Comparison of ENCODE assay signal across 8 cellular contexts in genomic region chr6:142692942-142693341, GRCh38.
DNase-seq lines count a peak whose midpoint lies in the region; ATAC-seq and TF ChIP-seq lines count a peak whose summit lies in the region.

No MANE protein-coding gene starts in this region.

- in situ Hi-C loops in GM13976 (cut with MboI; ENCODE audit: low sequenced_read_pairs, unreplicated experiment), result loop anchor here (10.0 to 25.0 kb wide), 4 partner anchors 252 to 732 kb away; partner anchors contain the start of gene HIVEP2

- H3K4me1 ChIP-seq in naive thymus-derived CD4-positive, alpha-beta T cell (ENCODE audit: control insufficient read depth in 2 of 2, insufficient read depth in 2 of 2, low read length in 2 of 2), result peaks cover 0 to 7% of the 10 kb centered on the region in 2 donors

- DNase-seq in AG04449 (ENCODE audit: low read depth, low spot score) (peak; percentile 79), GM13976 (ENCODE audit: low spot score) (peak; percentile 41), NCI-H82 treated with DMSO at 0.1 percent for 48 hours (lab: John Stamatoyannopoulos, UW; ENCODE audit: unreplicated experiment) (peak; percentile 24), erythroblast (lab: John Stamatoyannopoulos, UW) (peak; percentile 18 to 58)
- DNase-seq in activated CD8-positive, alpha-beta memory T cell treated with anti-CD3 and anti-CD28 coated beads, Interleukin-2, amount 50 U/mL, for 48 hours, result peak; percentile 80
- DNase-seq in naive thymus-derived CD4-positive, alpha-beta T cell, result peak; percentile 39 to 73 (median 57)
- peak; percentile 56 to 80 for DNase-seq in stimulated activated effector memory CD8-positive, alpha-beta T cell treated with anti-CD3 and anti-CD28 coated beads, Interleukin-12 subunit alpha, Interleukin-12 subunit beta, amount 100 ng/mL, for 72 hours (ENCODE audit: low spot score in 2 of 2)

- peak; percentile 70 for ATAC-seq in HG03378 (IDR thresholded peaks at IDR 0.05; ENCODE audit: unreplicated experiment)
- peak; percentile 89 for ATAC-seq in naive thymus-derived CD4-positive, alpha-beta T cell
- ATAC-seq in stimulated activated effector memory CD8-positive, alpha-beta T cell treated with anti-CD3 and anti-CD28 coated beads, Interleukin-12 subunit alpha, Interleukin-12 subunit beta, amount 100 ng/mL, for 72 hours, result peak; percentile 69

- no peaks in the 10 kb centered on the region for H3K27me3 ChIP-seq in naive thymus-derived CD4-positive, alpha-beta T cell (ENCODE audit: control insufficient read depth in 2 of 2, insufficient read depth in 2 of 2, low read length in 2 of 2)

- CTCF ChIA-PET in AG04449 (lab: Yijun Ruan, JAX), result interaction anchor here (0.6 to 3.2 kb wide), 62 partner anchors 10 to 1304 kb away, joined by 3 to 88 read pairs (median 4); no protein-coding TSS in a partner anchor
- CTCF ChIA-PET in naive thymus-derived CD4-positive, alpha-beta T cell (lab: Charles Lee), result interaction anchor here (0.6 to 3.2 kb wide), 31 partner anchors 8 to 734 kb away, joined by 3 to 25 read pairs (median 4); no protein-coding TSS in a partner anchor

- H3K4me3 Mint-ChIP-seq in naive thymus-derived CD4-positive, alpha-beta T cell, result peak overlapping the region in 3 of 10 donors; percentile 0 to 27 (median 16)
- no peak overlapping the region for H3K4me3 Mint-ChIP-seq in stimulated activated effector memory CD8-positive, alpha-beta T cell treated with anti-CD3 and anti-CD28 coated beads, Interleukin-12 subunit alpha, Interleukin-12 subunit beta, amount 100 ng/mL, for 72 hours

- no peak for TF ChIP-seq POLR2A in erythroblast (IDR thresholded peaks at IDR 0.05; ENCODE audit: low read length)

- no peaks in the 10 kb centered on the region for H3K9me3 ChIP-seq in naive thymus-derived CD4-positive, alpha-beta T cell (ENCODE audit: control insufficient read depth in 2 of 3, low read length in 3 of 3)

- H3K27ac Mint-ChIP-seq in naive thymus-derived CD4-positive, alpha-beta T cell, result peak overlapping the region in 7 of 9 donors; percentile 5 to 59 (median 40)
- H3K27ac Mint-ChIP-seq in stimulated activated effector memory CD8-positive, alpha-beta T cell treated with anti-CD3 and anti-CD28 coated beads, Interleukin-12 subunit alpha, Interleukin-12 subunit beta, amount 100 ng/mL, for 72 hours, result no peak overlapping the region

- TF ChIP-seq CTCF in AG04449 (IDR thresholded peaks at IDR 0.05; ENCODE audit: insufficient read depth, low read length, missing control alignments) (peak; percentile 87), GM13976 (IDR thresholded peaks at IDR 0.05; ENCODE audit: borderline replicate concordance, control extremely low read depth, extremely low read depth, insufficient read depth, missing control alignments) (peak; percentile 89)

- no peaks in the 10 kb centered on the region for H3K36me3 ChIP-seq in naive thymus-derived CD4-positive, alpha-beta T cell (ENCODE audit: control insufficient read depth in 2 of 3, insufficient read depth in 3 of 3, low read length in 3 of 3)

- intact Hi-C loops in naive thymus-derived CD4-positive, alpha-beta T cell (cut with micrococcal nuclease), result loop anchor here (1.0 to 10.0 kb wide), 18 partner anchors 53 to 1322 kb away; partner anchors contain the start of genes NMBR (in 2 of the 2) and VTA1 (in 2 of the 2)

- no peaks in the 10 kb centered on the region for H3K9me3 Mint-ChIP-seq in naive thymus-derived CD4-positive, alpha-beta T cell
- no peaks in the 10 kb centered on the region for H3K9me3 Mint-ChIP-seq in stimulated activated effector memory CD8-positive, alpha-beta T cell treated with anti-CD3 and anti-CD28 coated beads, Interleukin-12 subunit alpha, Interleukin-12 subunit beta, amount 100 ng/mL, for 72 hours

- peak overlapping the region; percentile 31 for H3K4me3 ChIP-seq in AG04449 (ENCODE audit: low read depth, low read length)
- H3K4me3 ChIP-seq in naive thymus-derived CD4-positive, alpha-beta T cell (ENCODE audit: low read length), result no peak overlapping the region

- no peak overlapping the region for H3K27ac ChIP-seq in naive thymus-derived CD4-positive, alpha-beta T cell (ENCODE audit: low read depth, low read length)

- peaks cover 9 to 31% (median 22%) of the 10 kb centered on the region in 7 donors for H3K4me1 Mint-ChIP-seq in naive thymus-derived CD4-positive, alpha-beta T cell
- H3K4me1 Mint-ChIP-seq in stimulated activated effector memory CD8-positive, alpha-beta T cell treated with anti-CD3 and anti-CD28 coated beads, Interleukin-12 subunit alpha, Interleukin-12 subunit beta, amount 100 ng/mL, for 72 hours, result peaks cover 13% of the 10 kb centered on the region

- POLR2A ChIA-PET in AG04449 (lab: Yijun Ruan, JAX), result interaction anchor here (1.1 kb wide), 1 partner anchor 192 kb away, joined by 3 read pairs; no protein-coding TSS in a partner anchor
- POLR2A ChIA-PET in naive thymus-derived CD4-positive, alpha-beta T cell (lab: Charles Lee), result interaction anchor here (0.6 kb wide), 1 partner anchor 218 kb away, joined by 3 read pairs; no protein-coding TSS in a partner anchor

- H3K36me3 Mint-ChIP-seq in naive thymus-derived CD4-positive, alpha-beta T cell, result no peaks in the 10 kb centered on the region
- no peaks in the 10 kb centered on the region for H3K36me3 Mint-ChIP-seq in stimulated activated effector memory CD8-positive, alpha-beta T cell treated with anti-CD3 and anti-CD28 coated beads, Interleukin-12 subunit alpha, Interleukin-12 subunit beta, amount 100 ng/mL, for 72 hours

- peaks cover 0 to 2% (median 0%) of the 10 kb centered on the region in 5 donors for H3K27me3 Mint-ChIP-seq in naive thymus-derived CD4-positive, alpha-beta T cell

Comparison
In these comparisons a context has a peak if more than half of its experiments do, and no peak if none do; other contexts are left out.
1. DNase-seq: peak in every context shown above with its lines; median percentile 80 in activated CD8-positive, alpha-beta memory T cell treated with anti-CD3 and anti-CD28 coated beads, Interleukin-2, amount 50 U/mL, for 48 hours; 79 in AG04449; 68 in stimulated activated effector memory CD8-positive, alpha-beta T cell treated with anti-CD3 and anti-CD28 coated beads, Interleukin-12 subunit alpha, Interleukin-12 subunit beta, amount 100 ng/mL, for 72 hours; 57 in naive thymus-derived CD4-positive, alpha-beta T cell; 41 in GM13976; 38 in erythroblast; 24 in NCI-H82 treated with DMSO at 0.1 percent for 48 hours.